8 cellular contexts compared by ENCODE assay signal in the genomic region with DNA sequence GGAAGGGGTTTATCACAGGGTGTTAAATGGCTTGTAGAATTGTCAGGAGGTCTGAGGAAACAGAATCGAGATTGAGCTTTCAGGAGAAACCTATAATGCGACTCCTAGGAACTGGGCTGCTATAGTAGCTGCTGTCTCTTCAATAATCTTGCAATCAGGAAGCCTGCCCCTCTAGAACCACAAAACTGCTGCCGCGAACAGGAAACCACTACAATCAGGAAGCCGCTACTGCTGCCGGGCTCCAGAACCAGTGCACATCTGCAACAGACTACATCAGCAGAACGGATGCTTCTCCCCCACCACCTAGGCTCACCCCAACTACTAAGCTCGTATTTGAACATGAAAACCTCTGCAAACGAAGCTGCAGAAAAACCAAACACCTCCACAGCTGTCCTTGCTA. TPM values are rescaled to one million over a fixed set of nuclear protein-coding genes. Genes with fewer than 3 reads are reported as not detected.
DNase-seq lines count a peak whose midpoint lies in the region; ATAC-seq and TF ChIP-seq lines count a peak whose summit lies in the region.

No MANE protein-coding gene starts in this region.

- intact Hi-C loops in activated CD4-positive, alpha-beta memory T cell treated with anti-CD3 and anti-CD28 coated beads for 36 hours (cut with micrococcal nuclease) = loop anchor here (10.0 kb wide), 1 partner anchor 414 kb away; no protein-coding TSS in a partner anchor

- CTCF ChIA-PET in activated CD4-positive, alpha-beta memory T cell treated with anti-CD3 and anti-CD28 coated beads for 36 hours (lab: Charles Lee) = interaction anchor here (0.7 to 4.2 kb wide), 6 partner anchors 9 to 218 kb away, joined by 4 to 14 read pairs (median 4); no protein-coding TSS in a partner anchor

- no peak overlapping the region for H3K27ac Mint-ChIP-seq in activated CD4-positive, alpha-beta memory T cell treated with anti-CD3 and anti-CD28 coated beads for 36 hours
- H3K27ac Mint-ChIP-seq in immature natural killer cell = no peak overlapping the region

- POLR2A ChIA-PET in activated CD4-positive, alpha-beta memory T cell treated with anti-CD3 and anti-CD28 coated beads for 36 hours (lab: Charles Lee) = interaction anchor here (0.7 to 2.5 kb wide), 9 partner anchors 16 to 218 kb away, joined by 3 to 10 read pairs (median 5); partner anchors contain the start of gene TNFSF15

- H3K27me3 ChIP-seq in HL-60 (ENCODE audit: insufficient read depth, poor library complexity, severe bottlenecking) = no peaks in the 10 kb centered on the region

- no peak overlapping the region for H3K27ac ChIP-seq in HL-60 (replicated peaks)

- no peak for TF ChIP-seq CTCF in HL-60 (IDR thresholded peaks at IDR 0.05; ENCODE audit: insufficient read depth, low read length)

- ATAC-seq in GM18909 (IDR thresholded peaks at IDR 0.05; ENCODE audit: poor library complexity, unreplicated experiment) (peak; percentile 83), GM18520 (IDR thresholded peaks at IDR 0.05; ENCODE audit: unreplicated experiment) (no peak)
- peak; percentile 21 for ATAC-seq in stimulated activated naive CD8-positive, alpha-beta T cell treated with anti-CD3 and anti-CD28 coated beads, Interleukin-15, Interleukin-2, amounts not matched to agents 100 U/mL and 50 U/mL, for 24 hours

- DNase-seq in HL-60 (ENCODE audit: low read depth in 1 of 2, low spot score in 1 of 2) (peak; percentile 28 to 89), immature natural killer cell (peak; percentile 75 to 84 (median 79)), NCI-H187 (lab: John Stamatoyannopoulos, UW) (no peak), NCI-H69 (lab: John Stamatoyannopoulos, UW) (no peak)
- DNase-seq in activated CD4-positive, alpha-beta memory T cell treated with anti-CD3 and anti-CD28 coated beads for 36 hours = peak; percentile 84
- peak; percentile 59 for DNase-seq in stimulated activated naive CD8-positive, alpha-beta T cell treated with anti-CD3 and anti-CD28 coated beads, Interleukin-15, Interleukin-2, amounts not matched to agents 100 U/mL and 50 U/mL, for 24 hours

- no peak overlapping the region for H3K4me3 ChIP-seq in HL-60 (replicated peaks; ENCODE audit: insufficient read depth, low read length)

- H3K27me3 Mint-ChIP-seq in activated CD4-positive, alpha-beta memory T cell treated with anti-CD3 and anti-CD28 coated beads for 36 hours = no peaks in the 10 kb centered on the region
- peaks cover 0 to 4% (median 0%) of the 10 kb centered on the region in 3 donors for H3K27me3 Mint-ChIP-seq in immature natural killer cell (ENCODE audit: low read depth in 3 of 3)

- H3K9me3 Mint-ChIP-seq in activated CD4-positive, alpha-beta memory T cell treated with anti-CD3 and anti-CD28 coated beads for 36 hours = no peaks in the 10 kb centered on the region
- no peaks in the 10 kb centered on the region for H3K9me3 Mint-ChIP-seq in immature natural killer cell

- H3K4me3 Mint-ChIP-seq in activated CD4-positive, alpha-beta memory T cell treated with anti-CD3 and anti-CD28 coated beads for 36 hours = no peak overlapping the region
- H3K4me3 Mint-ChIP-seq in immature natural killer cell = no peak overlapping the region

- H3K36me3 Mint-ChIP-seq in activated CD4-positive, alpha-beta memory T cell treated with anti-CD3 and anti-CD28 coated beads for 36 hours = peaks cover 32% of the 10 kb centered on the region
- H3K36me3 Mint-ChIP-seq in immature natural killer cell = peaks cover 0 to 10% (median 6%) of the 10 kb centered on the region in 3 donors

- H3K4me1 Mint-ChIP-seq in activated CD4-positive, alpha-beta memory T cell treated with anti-CD3 and anti-CD28 coated beads for 36 hours (ENCODE audit: low read depth) = peaks cover 62% of the 10 kb centered on the region
- peaks cover 13 to 23% of the 10 kb centered on the region in 2 donors for H3K4me1 Mint-ChIP-seq in immature natural killer cell

RNA-seq across cellular contexts. Expression of gene TNFSF8, which starts 31.6 kb away (rescaled TPM):
- 10 to 100 TPM; 37.9 to 38.7 TPM for total RNA-seq in activated CD4-positive, alpha-beta memory T cell treated with anti-CD3 and anti-CD28 coated beads for 36 hours
- polyA plus RNA-seq in immature natural killer cell = 10 to 100 TPM in 1 of 3 donors, 1 to 10 TPM in 2; 3.1 to 10.9 (median 6.0) TPM

Comparison
In these comparisons a context has a peak if more than half of its experiments do, and no peak if none do; other contexts are left out.
1. DNase-seq: peak in HL-60 (2 of 2), activated CD4-positive, alpha-beta memory T cell treated with anti-CD3 and anti-CD28 coated beads for 36 hours (single experiment), immature natural killer cell (3 of 3) and stimulated activated naive CD8-positive, alpha-beta T cell treated with anti-CD3 and anti-CD28 coated beads, Interleukin-15, Interleukin-2, amounts not matched to agents 100 U/mL and 50 U/mL, for 24 hours (single experiment); none in NCI-H187 (0 of 2) and NCI-H69 (single experiment).